In the genomic region with DNA sequence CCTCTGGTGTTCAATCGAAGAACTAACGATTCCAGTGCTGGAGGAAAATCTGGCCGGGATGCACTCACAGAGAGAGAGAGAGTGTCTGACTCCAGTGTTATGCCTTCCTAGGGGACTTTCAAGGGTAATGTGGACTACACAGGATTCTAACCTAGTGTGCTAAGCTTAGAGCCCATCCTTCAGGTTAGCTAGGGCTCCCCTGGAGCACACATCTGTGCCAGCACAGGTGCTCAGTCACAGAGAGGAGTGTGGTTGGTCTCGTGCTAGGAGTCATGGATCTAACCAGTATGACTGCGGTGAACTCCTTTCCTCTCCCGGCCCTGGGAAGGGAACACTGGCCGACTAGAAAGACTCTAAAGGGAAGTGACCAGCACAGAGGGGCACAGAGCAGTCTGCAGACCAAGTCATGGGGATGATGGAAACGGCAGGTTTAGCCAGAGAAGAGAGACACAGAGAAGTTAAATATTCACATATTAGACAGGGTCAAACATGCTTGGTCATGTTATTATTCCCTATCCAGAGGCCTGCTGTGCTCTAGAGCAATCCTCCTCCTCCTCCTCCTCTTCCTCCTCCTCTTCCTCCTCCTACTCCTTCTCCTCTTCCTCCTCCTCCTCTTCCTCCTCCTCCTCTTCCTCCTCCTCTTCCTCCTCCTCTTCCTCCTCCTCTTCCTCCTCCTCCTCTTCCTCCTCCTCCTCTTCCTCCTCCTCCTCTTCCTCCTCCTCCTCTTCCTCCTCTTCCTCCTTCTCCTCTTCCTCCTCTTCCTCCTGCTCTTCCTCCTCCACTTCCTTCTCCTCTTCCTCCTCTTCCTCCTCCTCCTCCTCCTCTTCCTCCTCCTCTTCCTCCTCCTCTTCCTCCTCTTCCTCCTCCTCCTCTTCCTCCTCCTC, we compare ENCODE assay signal across 2 cellular contexts.
TF ChIP-seq lines count a peak whose summit lies in the region.

No MANE protein-coding gene starts in this region.

TF ChIP-seq in SK-N-SH treated with all-trans-retinoic acid at 6 μM for 48 hours, 23 proteins besides CTCF, POLR2A, EP300 and RAD21 (continued from another document):
- TF ChIP-seq, protein P1, sequence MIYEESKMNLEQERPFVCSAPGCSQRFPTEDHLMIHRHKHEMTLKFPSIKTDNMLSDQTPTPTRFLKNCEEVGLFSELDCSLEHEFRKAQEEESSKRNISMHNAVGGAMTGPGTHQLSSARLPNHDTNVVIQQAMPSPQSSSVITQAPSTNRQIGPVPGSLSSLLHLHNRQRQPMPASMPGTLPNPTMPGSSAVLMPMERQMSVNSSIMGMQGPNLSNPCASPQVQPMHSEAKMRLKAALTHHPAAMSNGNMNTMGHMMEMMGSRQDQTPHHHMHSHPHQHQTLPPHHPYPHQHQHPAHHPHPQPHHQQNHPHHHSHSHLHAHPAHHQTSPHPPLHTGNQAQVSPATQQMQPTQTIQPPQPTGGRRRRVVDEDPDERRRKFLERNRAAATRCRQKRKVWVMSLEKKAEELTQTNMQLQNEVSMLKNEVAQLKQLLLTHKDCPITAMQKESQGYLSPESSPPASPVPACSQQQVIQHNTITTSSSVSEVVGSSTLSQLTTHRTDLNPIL (CRISPR knock-in tag; IDR thresholded peaks at IDR 0.05; ENCODE audit: low read depth), result no peak
- TF ChIP-seq, protein P2, sequence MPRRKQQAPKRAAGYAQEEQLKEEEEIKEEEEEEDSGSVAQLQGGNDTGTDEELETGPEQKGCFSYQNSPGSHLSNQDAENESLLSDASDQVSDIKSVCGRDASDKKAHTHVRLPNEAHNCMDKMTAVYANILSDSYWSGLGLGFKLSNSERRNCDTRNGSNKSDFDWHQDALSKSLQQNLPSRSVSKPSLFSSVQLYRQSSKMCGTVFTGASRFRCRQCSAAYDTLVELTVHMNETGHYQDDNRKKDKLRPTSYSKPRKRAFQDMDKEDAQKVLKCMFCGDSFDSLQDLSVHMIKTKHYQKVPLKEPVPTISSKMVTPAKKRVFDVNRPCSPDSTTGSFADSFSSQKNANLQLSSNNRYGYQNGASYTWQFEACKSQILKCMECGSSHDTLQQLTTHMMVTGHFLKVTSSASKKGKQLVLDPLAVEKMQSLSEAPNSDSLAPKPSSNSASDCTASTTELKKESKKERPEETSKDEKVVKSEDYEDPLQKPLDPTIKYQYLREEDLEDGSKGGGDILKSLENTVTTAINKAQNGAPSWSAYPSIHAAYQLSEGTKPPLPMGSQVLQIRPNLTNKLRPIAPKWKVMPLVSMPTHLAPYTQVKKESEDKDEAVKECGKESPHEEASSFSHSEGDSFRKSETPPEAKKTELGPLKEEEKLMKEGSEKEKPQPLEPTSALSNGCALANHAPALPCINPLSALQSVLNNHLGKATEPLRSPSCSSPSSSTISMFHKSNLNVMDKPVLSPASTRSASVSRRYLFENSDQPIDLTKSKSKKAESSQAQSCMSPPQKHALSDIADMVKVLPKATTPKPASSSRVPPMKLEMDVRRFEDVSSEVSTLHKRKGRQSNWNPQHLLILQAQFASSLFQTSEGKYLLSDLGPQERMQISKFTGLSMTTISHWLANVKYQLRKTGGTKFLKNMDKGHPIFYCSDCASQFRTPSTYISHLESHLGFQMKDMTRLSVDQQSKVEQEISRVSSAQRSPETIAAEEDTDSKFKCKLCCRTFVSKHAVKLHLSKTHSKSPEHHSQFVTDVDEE (CRISPR knock-in tag; IDR thresholded peaks at IDR 0.05), result no peak
- TF ChIP-seq, protein P3, sequence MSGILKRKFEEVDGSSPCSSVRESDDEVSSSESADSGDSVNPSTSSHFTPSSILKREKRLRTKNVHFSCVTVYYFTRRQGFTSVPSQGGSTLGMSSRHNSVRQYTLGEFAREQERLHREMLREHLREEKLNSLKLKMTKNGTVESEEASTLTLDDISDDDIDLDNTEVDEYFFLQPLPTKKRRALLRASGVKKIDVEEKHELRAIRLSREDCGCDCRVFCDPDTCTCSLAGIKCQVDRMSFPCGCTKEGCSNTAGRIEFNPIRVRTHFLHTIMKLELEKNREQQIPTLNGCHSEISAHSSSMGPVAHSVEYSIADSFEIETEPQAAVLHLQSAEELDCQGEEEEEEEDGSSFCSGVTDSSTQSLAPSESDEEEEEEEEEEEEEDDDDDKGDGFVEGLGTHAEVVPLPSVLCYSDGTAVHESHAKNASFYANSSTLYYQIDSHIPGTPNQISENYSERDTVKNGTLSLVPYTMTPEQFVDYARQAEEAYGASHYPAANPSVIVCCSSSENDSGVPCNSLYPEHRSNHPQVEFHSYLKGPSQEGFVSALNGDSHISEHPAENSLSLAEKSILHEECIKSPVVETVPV (CRISPR knock-in tag; IDR thresholded peaks at IDR 0.05), result no peak
- TF ChIP-seq ZC3H10 (CRISPR knock-in tag; IDR thresholded peaks at IDR 0.05), result no peak
- TF ChIP-seq TCF4 (CRISPR knock-in tag; IDR thresholded peaks at IDR 0.05; ENCODE audit: borderline replicate concordance), result no peak
- TF ChIP-seq ARNTL (CRISPR knock-in tag; IDR thresholded peaks at IDR 0.05; ENCODE audit: borderline replicate concordance, low read depth), result no peak
- TF ChIP-seq CSDC2 (CRISPR knock-in tag; IDR thresholded peaks at IDR 0.05), result no peak
- no peak for TF ChIP-seq RARB (CRISPR knock-in tag; IDR thresholded peaks at IDR 0.05)
- TF ChIP-seq ZNF70 (CRISPR knock-in tag; IDR thresholded peaks at IDR 0.05), result no peak
- TF ChIP-seq ZFP3 (CRISPR knock-in tag; IDR thresholded peaks at IDR 0.05), result no peak
- TF ChIP-seq ZFP30 (CRISPR knock-in tag; IDR thresholded peaks at IDR 0.05), result no peak
- TF ChIP-seq, protein P4, sequence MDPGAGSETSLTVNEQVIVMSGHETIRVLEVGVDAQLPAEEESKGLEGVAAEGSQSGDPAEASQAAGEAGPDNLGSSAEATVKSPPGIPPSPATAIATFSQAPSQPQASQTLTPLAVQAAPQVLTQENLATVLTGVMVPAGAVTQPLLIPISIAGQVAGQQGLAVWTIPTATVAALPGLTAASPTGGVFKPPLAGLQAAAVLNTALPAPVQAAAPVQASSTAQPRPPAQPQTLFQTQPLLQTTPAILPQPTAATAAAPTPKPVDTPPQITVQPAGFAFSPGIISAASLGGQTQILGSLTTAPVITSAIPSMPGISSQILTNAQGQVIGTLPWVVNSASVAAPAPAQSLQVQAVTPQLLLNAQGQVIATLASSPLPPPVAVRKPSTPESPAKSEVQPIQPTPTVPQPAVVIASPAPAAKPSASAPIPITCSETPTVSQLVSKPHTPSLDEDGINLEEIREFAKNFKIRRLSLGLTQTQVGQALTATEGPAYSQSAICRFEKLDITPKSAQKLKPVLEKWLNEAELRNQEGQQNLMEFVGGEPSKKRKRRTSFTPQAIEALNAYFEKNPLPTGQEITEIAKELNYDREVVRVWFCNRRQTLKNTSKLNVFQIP (CRISPR knock-in tag; IDR thresholded peaks at IDR 0.05; ENCODE audit: borderline replicate concordance, low read depth), result no peak
- TF ChIP-seq ISL1 (CRISPR knock-in tag; IDR thresholded peaks at IDR 0.05), result no peak
- TF ChIP-seq SNAI2 (CRISPR knock-in tag; IDR thresholded peaks at IDR 0.05), result no peak
- TF ChIP-seq OSR1 (CRISPR knock-in tag; IDR thresholded peaks at IDR 0.05), result no peak

TF ChIP-seq in SK-N-SH, 30 proteins besides CTCF, POLR2A, EP300 and RAD21 (continued from another document):
- TF ChIP-seq RXRA (IDR thresholded peaks at IDR 0.05; ENCODE audit: borderline replicate concordance, low read depth), result no peak
- TF ChIP-seq CHD2 (IDR thresholded peaks at IDR 0.05; ENCODE audit: low read length, partially characterized antibody), result no peak
- TF ChIP-seq JUND (IDR thresholded peaks at IDR 0.05), result no peak
- TF ChIP-seq GABPA (IDR thresholded peaks at IDR 0.05; ENCODE audit: low read depth), result no peak
- TF ChIP-seq TCF12 (IDR thresholded peaks at IDR 0.05), result no peak
- TF ChIP-seq SMC3 (IDR thresholded peaks at IDR 0.05; ENCODE audit: low read depth, low read length), result no peak
- TF ChIP-seq, protein P5, sequence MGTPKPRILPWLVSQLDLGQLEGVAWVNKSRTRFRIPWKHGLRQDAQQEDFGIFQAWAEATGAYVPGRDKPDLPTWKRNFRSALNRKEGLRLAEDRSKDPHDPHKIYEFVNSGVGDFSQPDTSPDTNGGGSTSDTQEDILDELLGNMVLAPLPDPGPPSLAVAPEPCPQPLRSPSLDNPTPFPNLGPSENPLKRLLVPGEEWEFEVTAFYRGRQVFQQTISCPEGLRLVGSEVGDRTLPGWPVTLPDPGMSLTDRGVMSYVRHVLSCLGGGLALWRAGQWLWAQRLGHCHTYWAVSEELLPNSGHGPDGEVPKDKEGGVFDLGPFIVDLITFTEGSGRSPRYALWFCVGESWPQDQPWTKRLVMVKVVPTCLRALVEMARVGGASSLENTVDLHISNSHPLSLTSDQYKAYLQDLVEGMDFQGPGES (IDR thresholded peaks at IDR 0.05; ENCODE audit: low read depth, low read length), result no peak
